Comparison of ENCODE assay signal across 8 cellular contexts in genomic region chr20:34709836-34710567, GRCh38. TPM values are rescaled to one million over a fixed set of nuclear protein-coding genes. Genes with fewer than 3 reads are reported as not detected.
DNase-seq lines count a peak whose midpoint lies in the region; ATAC-seq and TF ChIP-seq lines count a peak whose summit lies in the region.

No MANE protein-coding gene starts in this region.

- H3K27me3 ChIP-seq in A673 (replicated peaks; ENCODE audit: insufficient read depth, low read depth, low read length, poor library complexity): no peaks in the 10 kb centered on the region
- no peaks in the 10 kb centered on the region for H3K27me3 ChIP-seq in GM06990 (replicated peaks; ENCODE audit: control insufficient read depth, insufficient read depth, low read length)
- peaks cover 0 to 7% (median 0%) of the 10 kb centered on the region in 4 donors for H3K27me3 ChIP-seq in upper lobe of left lung

- peak; percentile 18 for ATAC-seq in HG02610 (IDR thresholded peaks at IDR 0.05; ENCODE audit: unreplicated experiment)
- peak; percentile 32 to 78 for ATAC-seq in upper lobe of left lung (ENCODE audit: low FRiP score in 2 of 2)

- H3K27me3 Mint-ChIP-seq in activated CD4-positive, alpha-beta memory T cell treated with anti-CD3 and anti-CD28 coated beads, Interleukin-2, amount 10 ng/mL, durations not matched to agents 7 days and 5 days: no peaks in the 10 kb centered on the region
- peaks cover 9% of the 10 kb centered on the region for H3K27me3 Mint-ChIP-seq in nephron (ENCODE audit: low read depth)

- H3K4me3 ChIP-seq in A673 (ENCODE audit: low read depth, low read length, poor library complexity, severe bottlenecking) (peak overlapping the region; percentile 72), GM06990 (replicated peaks; ENCODE audit: low read depth, low read length) (peak overlapping the region; percentile 65), fibroblast of mammary gland (ENCODE audit: control insufficient read depth, low read depth, low read length) (peak overlapping the region; percentile 67), upper lobe of left lung (peak overlapping the region; percentile 58 to 87 (median 76))

- no peak for TF ChIP-seq EP300 in upper lobe of left lung (IDR thresholded peaks at IDR 0.05)

- H3K36me3 ChIP-seq in A673 (ENCODE audit: insufficient read depth, low read length, poor library complexity, severe bottlenecking): no peaks in the 10 kb centered on the region
- H3K36me3 ChIP-seq in GM06990 (ENCODE audit: control insufficient read depth, insufficient read depth, low read length): peaks cover 1% of the 10 kb centered on the region; the same call in 1 of the 2 replicates
- H3K36me3 ChIP-seq in upper lobe of left lung: peaks cover 0 to 17% (median 12%) of the 10 kb centered on the region in 4 donors

- DNase-seq in A673 (ENCODE audit: low spot score) (peak; percentile 70), GM06990 (ENCODE audit: extremely low read depth, insufficient read length) (no peak), NCI-H1105 treated with DMSO at 0.1 percent for 48 hours (lab: John Stamatoyannopoulos, UW) (peak; percentile 85), fibroblast of mammary gland (ENCODE audit: low read depth) (peak; percentile 53), upper lobe of left lung (peak; percentile 28 to 95)
- DNase-seq in activated CD4-positive, alpha-beta memory T cell treated with anti-CD3 and anti-CD28 coated beads, Interleukin-2, amount 10 ng/mL, durations not matched to agents 7 days and 5 days: no peak

- 6 to 9% methylated on average over 26 to 48 of the region's 61 CpGs for WGBS in upper lobe of left lung, 2 donors

- POLR2A ChIA-PET in A673 (lab: Charles Lee; ENCODE audit: low non-redundant PET): no interaction called here
- POLR2A ChIA-PET in activated CD4-positive, alpha-beta memory T cell treated with anti-CD3 and anti-CD28 coated beads, Interleukin-2, amount 10 ng/mL, durations not matched to agents 7 days and 5 days (lab: Charles Lee): interaction anchor here (2.3 kb wide), 1 partner anchor 10 kb away, joined by 7 read pairs; no protein-coding TSS in a partner anchor

- CTCF ChIA-PET in A673 (lab: Charles Lee): interaction anchor here (0.5 to 0.6 kb wide), 3 partner anchors 208 to 671 kb away, joined by 3 to 5 read pairs (median 4); no protein-coding TSS in a partner anchor
- CTCF ChIA-PET in activated CD4-positive, alpha-beta memory T cell treated with anti-CD3 and anti-CD28 coated beads, Interleukin-2, amount 10 ng/mL, durations not matched to agents 7 days and 5 days (lab: Charles Lee): interaction anchor here (0.6 kb wide), 1 partner anchor 155 kb away, joined by 3 read pairs; no protein-coding TSS in a partner anchor

- BruUV-seq in A673 (replicated peaks; lab: Mats Ljungman, UMichigan): no TSS peak

- H3K9me3 Mint-ChIP-seq in activated CD4-positive, alpha-beta memory T cell treated with anti-CD3 and anti-CD28 coated beads, Interleukin-2, amount 10 ng/mL, durations not matched to agents 7 days and 5 days: no peaks in the 10 kb centered on the region
- H3K9me3 Mint-ChIP-seq in nephron: no peaks in the 10 kb centered on the region

- H3K36me3 Mint-ChIP-seq in activated CD4-positive, alpha-beta memory T cell treated with anti-CD3 and anti-CD28 coated beads, Interleukin-2, amount 10 ng/mL, durations not matched to agents 7 days and 5 days (ENCODE audit: low read depth): peaks cover 10% of the 10 kb centered on the region
- peaks cover 23% of the 10 kb centered on the region for H3K36me3 Mint-ChIP-seq in nephron (ENCODE audit: low read depth)

- TF ChIP-seq CTCF in A673 (conservative IDR thresholded peaks at IDR 0.05; ENCODE audit: low read depth, low read length) (peak; percentile 56), GM06990 (IDR thresholded peaks at IDR 0.05; ENCODE audit: insufficient read depth, low read length, poor library complexity, severe bottlenecking) (peak; percentile 29), fibroblast of mammary gland (conservative IDR thresholded peaks at IDR 0.05; ENCODE audit: control insufficient read depth, insufficient read depth, low read depth, low read length) (peak; percentile 12), nephron (IDR thresholded peaks at IDR 0.05; ENCODE audit: unreplicated experiment in 3 of 3) (peak in 2 of 3 experiments; percentile 18 to 41), upper lobe of left lung (IDR thresholded peaks at IDR 0.05) (peak in 3 of 6 experiments; percentile 8 to 23 (median 15))

- H3K27ac ChIP-seq in A673 (ENCODE audit: low read depth, low read length, poor library complexity, severe bottlenecking): peak overlapping the region; percentile 84
- H3K27ac ChIP-seq in upper lobe of left lung: peak overlapping the region; percentile 79 to 92 (median 88)

- H3K27ac Mint-ChIP-seq in activated CD4-positive, alpha-beta memory T cell treated with anti-CD3 and anti-CD28 coated beads, Interleukin-2, amount 10 ng/mL, durations not matched to agents 7 days and 5 days: peak overlapping the region; percentile 77
- peak overlapping the region in 2 of 3 experiments; percentile 43 to 75 for H3K27ac Mint-ChIP-seq in nephron

- H3K4me1 Mint-ChIP-seq in activated CD4-positive, alpha-beta memory T cell treated with anti-CD3 and anti-CD28 coated beads, Interleukin-2, amount 10 ng/mL, durations not matched to agents 7 days and 5 days: peaks cover 37% of the 10 kb centered on the region
- peaks cover 31% of the 10 kb centered on the region for H3K4me1 Mint-ChIP-seq in nephron

- intact Hi-C loops in A673 (cut with micrococcal nuclease; ENCODE audit: unreplicated experiment): loop anchor here (5.0 kb wide), 3 partner anchors 153 to 398 kb away; partner anchors contain the start of gene MAP1LC3A

- no peaks in the 10 kb centered on the region for H3K9me3 ChIP-seq in A673 (ENCODE audit: low read depth, low read length, poor library complexity, severe bottlenecking)
- no peaks in the 10 kb centered on the region for H3K9me3 ChIP-seq in upper lobe of left lung

- peak in 1 of 4 donors; percentile 23 for TF ChIP-seq POLR2A in upper lobe of left lung (IDR thresholded peaks at IDR 0.05)

- H3K4me1 ChIP-seq in A673 (ENCODE audit: insufficient read depth, low read length, poor library complexity, severe bottlenecking) (peaks cover 18% of the 10 kb centered on the region), upper lobe of left lung (peaks cover 19 to 42% (median 35%) of the 10 kb centered on the region in 4 donors)

- peak overlapping the region; percentile 78 for H3K4me3 Mint-ChIP-seq in activated CD4-positive, alpha-beta memory T cell treated with anti-CD3 and anti-CD28 coated beads, Interleukin-2, amount 10 ng/mL, durations not matched to agents 7 days and 5 days
- H3K4me3 Mint-ChIP-seq in nephron: peak overlapping the region; percentile 87

RNA-seq across cellular contexts. Expression of gene TP53INP2, which starts 5.9 kb away (rescaled TPM):
- total RNA-seq in A673 (2021) (7.2 and 8.4 TPM in 2 replicates), upper lobe of left lung (10 to 100 TPM; 11.2 to 26.1 (median 16.5) TPM)
- 1 to 10 TPM; 3.3 TPM for total RNA-seq in activated CD4-positive, alpha-beta memory T cell treated with anti-CD3 and anti-CD28 coated beads, Interleukin-2, amount 10 ng/mL, durations not matched to agents 7 days and 5 days

RNA-seq across cellular contexts. Expression of gene PIGU, which starts 33.1 kb away (rescaled TPM):
- total RNA-seq in A673 (2021) (31.4 and 32.2 TPM in 2 replicates), upper lobe of left lung (10 to 100 TPM in 5 of 6 donors, 1 to 10 TPM in 1; 8.0 to 17.1 (median 12.7) TPM)
- total RNA-seq in activated CD4-positive, alpha-beta memory T cell treated with anti-CD3 and anti-CD28 coated beads, Interleukin-2, amount 10 ng/mL, durations not matched to agents 7 days and 5 days: 10 to 100 TPM; 18.3 to 18.6 TPM

Comparison
In these comparisons a context has a peak if more than half of its experiments do, and no peak if none do; other contexts are left out.
1. DNase-seq: peak in A673 (single experiment), NCI-H1105 treated with DMSO at 0.1 percent for 48 hours (single experiment), fibroblast of mammary gland (single experiment) and upper lobe of left lung (2 of 2); none in GM06990 (single experiment) and activated CD4-positive, alpha-beta memory T cell treated with anti-CD3 and anti-CD28 coated beads, Interleukin-2, amount 10 ng/mL, durations not matched to agents 7 days and 5 days (single experiment).
2. Peak in every context shown above with its lines, with median percentiles within 50 percentile points of each other: H3K4me3 ChIP-seq.